Comparison of ENCODE assay signal across 11 cellular contexts in the genomic region with DNA sequence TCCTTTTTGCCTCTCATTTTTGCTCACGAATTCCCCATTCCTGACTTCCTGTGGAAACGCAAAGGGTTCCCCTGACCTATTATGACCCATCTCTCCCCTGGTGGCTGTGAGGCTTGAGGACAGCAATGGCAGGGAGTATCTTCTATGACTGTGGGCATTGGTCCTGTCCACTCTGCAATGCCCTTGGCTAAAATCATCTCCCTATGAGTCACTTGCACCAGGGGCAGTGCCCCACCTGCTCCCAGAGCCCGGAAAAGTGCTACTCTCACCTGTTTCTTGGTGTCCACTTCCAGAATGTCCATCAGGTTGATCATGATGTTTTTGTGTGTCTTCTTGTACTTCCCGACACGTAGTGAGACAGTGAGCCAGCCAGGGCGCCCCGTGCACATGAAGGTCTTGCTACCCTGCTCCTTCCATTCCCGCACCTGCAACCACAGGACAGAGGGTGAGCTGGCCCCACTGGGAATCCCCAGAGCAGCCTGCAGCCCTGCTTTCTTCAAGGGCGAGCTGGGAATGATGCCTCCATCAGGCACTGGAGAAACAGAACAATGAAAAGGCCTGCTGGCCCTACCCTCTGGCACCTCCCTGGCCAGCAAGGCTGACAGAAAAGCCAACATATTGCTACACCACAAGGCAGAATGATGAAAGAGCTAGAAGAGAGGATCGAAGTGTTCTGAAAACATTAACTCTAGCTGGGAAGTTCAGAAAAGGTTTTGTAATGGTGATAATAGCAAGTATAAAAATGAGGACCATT. TPM values are rescaled to one million over a fixed set of nuclear protein-coding genes. Genes with fewer than 3 reads are reported as not detected.
DNase-seq lines count a peak whose midpoint lies in the region; ATAC-seq and TF ChIP-seq lines count a peak whose summit lies in the region.
"Had no signal": no experiment of that assay in that cellular context is flagged by ENCODE, and none has a peak within 500 bp of the region (broad histone marks: within the 10 kb centered on the region; RNA-seq: fewer than 3 reads in every experiment).

No MANE protein-coding gene starts in this region.

- peaks cover 43% of the 10 kb centered on the region for H3K4me1 Mint-ChIP-seq in neural progenitor cell

- DNase-seq in COLO668 (lab: John Stamatoyannopoulos, UW; ENCODE audit: unreplicated experiment) (peak; percentile 56), NOMO-1 treated with DMSO at 0.1 percent for 48 hours (lab: John Stamatoyannopoulos, UW; ENCODE audit: unreplicated experiment) (peak; percentile 41), epithelial cell of prostate (ENCODE audit: low read depth, low spot score) (no peak), neural progenitor cell (ENCODE audit: low spot score) (no peak), HAP-1 (ENCODE audit: low spot score in 2 of 2) (no peak), NCI-H82 treated with DMSO at 0.1 percent for 48 hours (lab: John Stamatoyannopoulos, UW; ENCODE audit: unreplicated experiment) (no peak)
- DNase-seq: central memory CD4-positive, alpha-beta T cell; SHP77 had no signal

- no peak overlapping the region for H2AFZ ChIP-seq in neural progenitor cell (replicated peaks)
- H2AFZ ChIP-seq: parathyroid adenoma had no signal

- no peak for TF ChIP-seq CTCF in neural progenitor cell (IDR thresholded peaks at IDR 0.05)

- H3F3A ChIP-seq in neural progenitor cell (ENCODE audit: low read depth), result peaks cover 11% of the 10 kb centered on the region

- no peak overlapping the region for H3K4me3 Mint-ChIP-seq in neural progenitor cell

- no peak overlapping the region for H3K9ac ChIP-seq in neural progenitor cell
- H3K9ac ChIP-seq: parathyroid adenoma had no signal

- H3K9me3 ChIP-seq in neural progenitor cell (ENCODE audit: low read depth) (no peaks in the 10 kb centered on the region), HAP-1 (0 out of 2 replicates have a peak, but pooled peaks cover 3% of the 10 kb centered on the region)

- H3K36me3 ChIP-seq in neural progenitor cell (peaks cover 26% of the 10 kb centered on the region), HAP-1 (replicated peaks) (peaks cover 52% of the 10 kb centered on the region)

- H4K20me1 ChIP-seq in neural progenitor cell (ENCODE audit: low read depth), result peaks cover 43% of the 10 kb centered on the region

- peaks cover 58% of the 10 kb centered on the region for H3K36me3 Mint-ChIP-seq in neural progenitor cell

- H3K4me2 ChIP-seq in neural progenitor cell, result peak overlapping the region; percentile 76

- H3K27ac ChIP-seq in epithelial cell of prostate, result peak overlapping the region; percentile 77
- no peak overlapping the region for H3K27ac ChIP-seq in neural progenitor cell
- H3K27ac ChIP-seq: parathyroid adenoma had no signal

- peaks cover 84% of the 10 kb centered on the region for H3K79me2 ChIP-seq in neural progenitor cell (ENCODE audit: low read depth)
- H3K79me2 ChIP-seq: parathyroid adenoma had no signal

- H3K4me1 ChIP-seq in neural progenitor cell, result peaks cover 33% of the 10 kb centered on the region
- H3K4me1 ChIP-seq in HAP-1, result peaks cover 38% of the 10 kb centered on the region

- H3K27me3 Mint-ChIP-seq in neural progenitor cell (ENCODE audit: insufficient read depth, low read depth), result peaks cover 3% of the 10 kb centered on the region

- H3K4me3 ChIP-seq in neural progenitor cell, result no peak overlapping the region
- H3K4me3 ChIP-seq in HAP-1, result no peak overlapping the region

- in situ Hi-C loops in HAP-1 (cut with MboI; ENCODE audit: low sequenced_read_pairs), result no loop called here

- peak overlapping the region; percentile 78 for H3K27ac Mint-ChIP-seq in neural progenitor cell

- H3K27me3 ChIP-seq in neural progenitor cell (no peaks in the 10 kb centered on the region), HAP-1 (ENCODE audit: low read depth) (no peaks in the 10 kb centered on the region)

- no peak for ATAC-seq in SK-N-SH treated with all-trans-retinoic acid at 6 μM for 48 hours
- ATAC-seq in HG02981 (IDR thresholded peaks at IDR 0.05; ENCODE audit: unreplicated experiment), result no peak

- peaks cover 6% of the 10 kb centered on the region for H3K9me3 Mint-ChIP-seq in neural progenitor cell

TF ChIP-seq in SK-N-SH treated with all-trans-retinoic acid at 6 μM for 48 hours, 23 proteins besides CTCF, POLR2A, EP300 and RAD21:
- TF ChIP-seq ZFP30 (CRISPR knock-in tag; IDR thresholded peaks at IDR 0.05) (no peak), CSDC2 (CRISPR knock-in tag; IDR thresholded peaks at IDR 0.05) (no peak), OSR1 (CRISPR knock-in tag; IDR thresholded peaks at IDR 0.05) (no peak), TCF4 (CRISPR knock-in tag; IDR thresholded peaks at IDR 0.05; ENCODE audit: borderline replicate concordance) (no peak), ZNF8 (CRISPR knock-in tag; IDR thresholded peaks at IDR 0.05) (no peak), BACH2 (CRISPR knock-in tag; IDR thresholded peaks at IDR 0.05; ENCODE audit: borderline replicate concordance) (no peak), ESRRG (CRISPR knock-in tag; IDR thresholded peaks at IDR 0.05) (no peak), GLIS3 (CRISPR knock-in tag; IDR thresholded peaks at IDR 0.05) (no peak), RARB (CRISPR knock-in tag; IDR thresholded peaks at IDR 0.05) (no peak), CSRNP3 (CRISPR knock-in tag; IDR thresholded peaks at IDR 0.05) (no peak), PATZ1 (CRISPR knock-in tag; IDR thresholded peaks at IDR 0.05; ENCODE audit: borderline replicate concordance) (no peak), ISL1 (CRISPR knock-in tag; IDR thresholded peaks at IDR 0.05) (no peak)

RNA-seq across cellular contexts. Expression of gene DHCR24, which starts 3.5 kb away (rescaled TPM):
- 94.5 and 147 TPM in 2 replicates for total RNA-seq in neural progenitor cell (ENCODE audit: low replicate concordance)

Comparison
In these comparisons a context has a peak if more than half of its experiments do, and no peak if none do; other contexts are left out.
1. DNase-seq: peak in COLO668 (single experiment) and NOMO-1 treated with DMSO at 0.1 percent for 48 hours (single experiment); none in epithelial cell of prostate (single experiment), neural progenitor cell (single experiment), HAP-1 (0 of 2) and NCI-H82 treated with DMSO at 0.1 percent for 48 hours (single experiment).